15 cellular contexts compared by ENCODE assay signal in the genomic region with DNA sequence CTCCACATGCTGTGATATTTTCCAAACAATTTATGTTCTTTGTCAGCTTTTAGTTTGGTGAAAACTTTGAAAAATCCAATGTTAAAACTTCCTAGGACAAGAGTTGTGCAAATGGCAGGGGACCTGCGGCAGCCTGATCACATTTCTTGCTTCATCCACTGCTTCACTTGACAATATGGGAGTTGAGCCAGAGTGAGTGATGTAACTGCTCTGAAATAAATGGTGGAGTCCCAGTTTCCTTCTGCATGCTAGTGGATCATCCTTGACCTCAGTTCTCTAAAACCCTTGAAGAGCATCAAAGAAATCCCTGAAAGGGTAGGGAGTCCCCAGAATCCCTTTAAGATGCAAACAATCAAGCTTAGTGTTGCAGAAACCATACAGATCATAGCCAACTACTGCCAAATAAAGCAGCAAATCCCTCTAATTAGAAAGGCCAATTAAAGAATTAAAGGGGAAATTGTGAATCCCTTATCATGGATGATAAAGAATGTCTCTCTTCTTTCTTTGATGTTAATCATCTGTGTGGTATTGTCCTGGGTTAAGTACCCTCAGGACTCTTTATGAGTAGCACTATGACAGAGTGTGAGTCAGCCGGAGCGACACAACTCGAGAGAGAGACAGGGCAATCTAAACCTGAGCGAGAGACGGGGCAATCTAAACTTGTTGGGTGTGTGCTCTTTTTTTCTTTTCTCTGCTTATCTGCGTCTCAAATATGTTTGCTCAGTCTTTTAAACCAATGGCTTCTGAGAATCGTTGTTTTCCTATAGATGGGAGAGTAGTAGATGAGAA. TPM values are rescaled to one million over a fixed set of nuclear protein-coding genes. Genes with fewer than 3 reads are reported as not detected.
DNase-seq lines count a peak whose midpoint lies in the region; ATAC-seq and TF ChIP-seq lines count a peak whose summit lies in the region.
"Had no signal": no experiment of that assay in that cellular context is flagged by ENCODE, and none has a peak within 500 bp of the region (broad histone marks: within the 10 kb centered on the region; RNA-seq: fewer than 3 reads in every experiment).

No MANE protein-coding gene starts in this region.

- intact Hi-C loops in MCF 10A (cut with micrococcal nuclease) = no loop called here
- intact Hi-C loops in mammary epithelial cell (cut with micrococcal nuclease) = no loop called here
- intact Hi-C loops in gastrocnemius medialis (cut with DNase I; ENCODE audit: low total_unique reads) = no loop called here
- intact Hi-C loops in lower leg skin (cut with DNase I; ENCODE audit: low total_unique reads) = no loop called here

- no peak for TF ChIP-seq POLR2A in gastrocnemius medialis (IDR thresholded peaks at IDR 0.05)
- TF ChIP-seq POLR2A in lower leg skin (IDR thresholded peaks at IDR 0.05) = no peak

- TF ChIP-seq CTCF in MCF 10A (IDR thresholded peaks at IDR 0.05; ENCODE audit: unreplicated experiment) (no peak), mammary epithelial cell (conservative IDR thresholded peaks at IDR 0.05 in 1 of 2, IDR thresholded peaks at IDR 0.05 in 1 of 2; ENCODE audit: extremely low read depth in 1 of 2, insufficient read depth in 1 of 2, low read depth in 1 of 2, low read length in 2 of 2) (no peak), fibroblast of lung (conservative IDR thresholded peaks at IDR 0.05 in 1 of 2, IDR thresholded peaks at IDR 0.05 in 1 of 2; ENCODE audit: low read depth in 1 of 2, low read length in 2 of 2) (no peak), gastrocnemius medialis (IDR thresholded peaks at IDR 0.05 in 4 of 5, conservative IDR thresholded peaks at IDR 0.05 in 1 of 5) (no peak), lower leg skin (IDR thresholded peaks at IDR 0.05) (no peak)

- in situ Hi-C loops in mammary epithelial cell (cut with MboI; ENCODE audit: low sequenced_read_pairs in 2 of 2) = no loop called here
- in situ Hi-C loops in gastrocnemius medialis (cut with MboI; ENCODE audit: low sequenced_read_pairs in 4 of 4) = no loop called here

- H2AFZ ChIP-seq in mammary epithelial cell (ENCODE audit: low read depth, low read length) = no peak overlapping the region
- H2AFZ ChIP-seq in fibroblast of lung (ENCODE audit: low read length) = no peak overlapping the region

- CTCF ChIA-PET in MCF 10A (lab: Yijun Ruan, JAX) (no interaction called here), mammary epithelial cell (lab: Charles Lee; ENCODE audit: low non-redundant PET) (no interaction called here)

- H3K4me1 ChIP-seq in mammary epithelial cell (ENCODE audit: insufficient read depth, low read length) (no peaks in the 10 kb centered on the region), NT2/D1 (ENCODE audit: insufficient read depth, insufficient read length) (no peaks in the 10 kb centered on the region), fibroblast of lung (ENCODE audit: control insufficient read depth, extremely low read depth, insufficient read depth, low read length) (no peaks in the 10 kb centered on the region), gastrocnemius medialis (no peaks in the 10 kb centered on the region)
- H3K4me1 ChIP-seq: esophagus muscularis mucosa had no signal

- H4K20me1 ChIP-seq in mammary epithelial cell (ENCODE audit: insufficient read depth, low read length) (no peaks in the 10 kb centered on the region), fibroblast of lung (ENCODE audit: control insufficient read depth, extremely low read depth, insufficient read depth, low read length) (no peaks in the 10 kb centered on the region)

- dilution Hi-C loops in mammary epithelial cell (cut with HindIII; ENCODE audit: low sequenced_read_pairs) = no loop called here

- no peak overlapping the region for H3K9ac ChIP-seq in mammary epithelial cell (ENCODE audit: insufficient read depth, low read length)
- no peak overlapping the region for H3K9ac ChIP-seq in NT2/D1 (ENCODE audit: insufficient read length, low read depth)
- H3K9ac ChIP-seq in fibroblast of lung (ENCODE audit: insufficient read depth, low read length) = no peak overlapping the region

- no peaks in the 10 kb centered on the region for H3K9me3 Mint-ChIP-seq in MCF 10A (ENCODE audit: unreplicated experiment)
- H3K9me3 Mint-ChIP-seq: activated T-helper 1 cell treated with anti-CD3 and anti-CD28 coated beads, Interleukin-12 subunit alpha, Interleukin-12 subunit beta, Interleukin-2, Interleukin-4 antibody, amounts not matched to agents 30 ng/mL and 10 ng/mL and 1 ng/mL, durations not matched to agents 14 hours and 24 hours and 36 hours; central memory CD8-positive, alpha-beta T cell; stimulated activated memory B cell treated with anti-CD40 and anti-IgM and Interleukin-4, amounts not matched to agents 10 μg/mL and 1 μg/mL and 100 μg/mL, for 72 hours had no signal

- peak; percentile 39 to 68 for ATAC-seq in gastrocnemius medialis
- ATAC-seq: stimulated activated memory B cell treated with anti-CD40 and anti-IgM and Interleukin-4, amounts not matched to agents 10 μg/mL and 1 μg/mL and 100 μg/mL, for 72 hours had no signal

- H3K4me3 Mint-ChIP-seq in MCF 10A (ENCODE audit: unreplicated experiment) = no peak overlapping the region
- H3K4me3 Mint-ChIP-seq: activated T-helper 1 cell treated with anti-CD3 and anti-CD28 coated beads, Interleukin-12 subunit alpha, Interleukin-12 subunit beta, Interleukin-2, Interleukin-4 antibody, amounts not matched to agents 30 ng/mL and 10 ng/mL and 1 ng/mL, durations not matched to agents 14 hours and 24 hours and 36 hours; central memory CD8-positive, alpha-beta T cell; stimulated activated memory B cell treated with anti-CD40 and anti-IgM and Interleukin-4, amounts not matched to agents 10 μg/mL and 1 μg/mL and 100 μg/mL, for 72 hours had no signal

- no peaks in the 10 kb centered on the region for H3K27me3 Mint-ChIP-seq in MCF 10A (ENCODE audit: insufficient read depth, unreplicated experiment)

- DNase-seq in MCF 10A (ENCODE audit: unreplicated experiment) (peak; percentile 46), mammary epithelial cell (no peak), NT2/D1 (ENCODE audit: low read depth, low spot score) (peak; percentile 22), fibroblast of lung (ENCODE audit: low read depth in 2 of 2) (peak; percentile 20 to 68), gastrocnemius medialis (peak in 1 of 2 donors; percentile 17), ureter (ENCODE audit: low spot score) (no peak), HuH-7.5 (ENCODE audit: low spot score) (no peak), lower leg skin (ENCODE audit: low spot score in 2 of 2) (no peak)
- DNase-seq: AML-193, NCI-H446 had no signal

- H3K36me3 ChIP-seq in mammary epithelial cell (ENCODE audit: insufficient read depth, low read length) (no peaks in the 10 kb centered on the region), NT2/D1 (ENCODE audit: insufficient read depth, insufficient read length, low read length) (no peaks in the 10 kb centered on the region), fibroblast of lung (ENCODE audit: control insufficient read depth, insufficient read depth, low read length) (no peaks in the 10 kb centered on the region), gastrocnemius medialis (no peaks in the 10 kb centered on the region)
- H3K36me3 ChIP-seq: esophagus muscularis mucosa had no signal

- no peak overlapping the region for H3K27ac Mint-ChIP-seq in MCF 10A (ENCODE audit: low read depth, unreplicated experiment)
- H3K27ac Mint-ChIP-seq: activated T-helper 1 cell treated with anti-CD3 and anti-CD28 coated beads, Interleukin-12 subunit alpha, Interleukin-12 subunit beta, Interleukin-2, Interleukin-4 antibody, amounts not matched to agents 30 ng/mL and 10 ng/mL and 1 ng/mL, durations not matched to agents 14 hours and 24 hours and 36 hours; stimulated activated memory B cell treated with anti-CD40 and anti-IgM and Interleukin-4, amounts not matched to agents 10 μg/mL and 1 μg/mL and 100 μg/mL, for 72 hours had no signal

- no peaks in the 10 kb centered on the region for H3K9me3 ChIP-seq in mammary epithelial cell (replicated peaks; ENCODE audit: insufficient read depth, low read length)
- no peaks in the 10 kb centered on the region for H3K9me3 ChIP-seq in NT2/D1 (ENCODE audit: insufficient read depth, low read length)
- no peaks in the 10 kb centered on the region for H3K9me3 ChIP-seq in fibroblast of lung (ENCODE audit: control insufficient read depth, insufficient read depth, low read depth, low read length)
- no peaks in the 10 kb centered on the region for H3K9me3 ChIP-seq in gastrocnemius medialis
- H3K9me3 ChIP-seq: esophagus muscularis mucosa had no signal

- H3K27me3 ChIP-seq in mammary epithelial cell (ENCODE audit: insufficient read depth, low read length) (no peaks in the 10 kb centered on the region), NT2/D1 (ENCODE audit: insufficient read depth, insufficient read length) (no peaks in the 10 kb centered on the region), fibroblast of lung (ENCODE audit: control insufficient read depth, insufficient read depth, low read length) (no peaks in the 10 kb centered on the region), gastrocnemius medialis (no peaks in the 10 kb centered on the region)
- H3K27me3 ChIP-seq: esophagus muscularis mucosa had no signal

- H3K4me2 ChIP-seq in mammary epithelial cell (ENCODE audit: insufficient read depth, low read depth, low read length) = no peak overlapping the region
- H3K4me2 ChIP-seq in fibroblast of lung (ENCODE audit: extremely low read depth, insufficient read depth, low read length) = no peak overlapping the region

- peaks cover 13% of the 10 kb centered on the region for H3K4me1 Mint-ChIP-seq in MCF 10A (ENCODE audit: insufficient read depth, unreplicated experiment)
- H3K4me1 Mint-ChIP-seq: central memory CD8-positive, alpha-beta T cell; stimulated activated memory B cell treated with anti-CD40 and anti-IgM and Interleukin-4, amounts not matched to agents 10 μg/mL and 1 μg/mL and 100 μg/mL, for 72 hours had no signal

- H3K36me3 Mint-ChIP-seq in MCF 10A (ENCODE audit: insufficient read depth, unreplicated experiment) = no peaks in the 10 kb centered on the region
- H3K36me3 Mint-ChIP-seq: stimulated activated memory B cell treated with anti-CD40 and anti-IgM and Interleukin-4, amounts not matched to agents 10 μg/mL and 1 μg/mL and 100 μg/mL, for 72 hours had no signal

- H3K4me3 ChIP-seq in mammary epithelial cell (replicated peaks in 1 of 3; ENCODE audit: insufficient read depth in 1 of 3, low read depth in 2 of 3, low read length in 3 of 3) = no peak overlapping the region
- H3K4me3 ChIP-seq in NT2/D1 (ENCODE audit: insufficient read length, low read depth) = no peak overlapping the region
- H3K4me3 ChIP-seq in fibroblast of lung (replicated peaks in 1 of 4; ENCODE audit: control extremely low read depth in 1 of 4, insufficient read depth in 1 of 4, low read depth in 3 of 4, low read length in 4 of 4) = no peak overlapping the region
- no peak overlapping the region for H3K4me3 ChIP-seq in gastrocnemius medialis
- H3K4me3 ChIP-seq in lower leg skin (ENCODE audit: low read depth, poor library complexity, severe bottlenecking) = no peak overlapping the region
- H3K4me3 ChIP-seq: esophagus muscularis mucosa had no signal

- H3K27ac ChIP-seq in mammary epithelial cell (ENCODE audit: insufficient read depth, low read depth, low read length) = no peak overlapping the region
- H3K27ac ChIP-seq in fibroblast of lung (ENCODE audit: insufficient read depth, low read length) = no peak overlapping the region
- H3K27ac ChIP-seq in gastrocnemius medialis = no peak overlapping the region
- H3K27ac ChIP-seq: esophagus muscularis mucosa, VCaP had no signal

- 71% methylated on average over 8 of the region's 8 CpGs for WGBS in mammary epithelial cell (ENCODE audit: low coverage, missing lambda C conversion rate)
- WGBS in lower leg skin, 2 donors = 87 to 91% methylated on average over 8 of the region's 8 CpGs

- POLR2A ChIA-PET in MCF 10A (lab: Yijun Ruan, JAX) = no interaction called here

- no peaks in the 10 kb centered on the region for H3K79me2 ChIP-seq in mammary epithelial cell (ENCODE audit: insufficient read depth, low read length)
- no peaks in the 10 kb centered on the region for H3K79me2 ChIP-seq in fibroblast of lung (ENCODE audit: control insufficient read depth, insufficient read depth, low read length)

- BruUV-seq in MCF 10A (replicated peaks; lab: Mats Ljungman, UMichigan) = no TSS peak
- no TSS peak for BruUV-seq in mammary epithelial cell (replicated peaks; lab: Mats Ljungman, UMichigan)

RNA-seq across cellular contexts. Expression of a gene that starts 41.8 kb away (rescaled TPM):
- not detected in 2 replicates for total RNA-seq in MCF 10A (2022)
- total RNA-seq in mammary epithelial cell = not detected
- not detected for polyA plus RNA-seq in mammary epithelial cell
- polyA minus RNA-seq in mammary epithelial cell = not detected
- total RNA-seq in fibroblast of lung = under 0.01 and 0.17 TPM in 2 replicates
- 0.54 and 2.1 TPM in 2 replicates for polyA plus RNA-seq in fibroblast of lung
- 0.33 and 1.7 TPM in 2 replicates for polyA plus RNA-seq in fibroblast of lung (2012)
- polyA minus RNA-seq in fibroblast of lung (ENCODE audit: low replicate concordance) = not detected in 2 replicates
- total RNA-seq in gastrocnemius medialis = under 1 TPM in 1 of 4 donors, not detected in 3; 0.20 TPM
- not detected for total RNA-seq in ureter
- total RNA-seq in lower leg skin = under 1 TPM in 1 of 4 donors, not detected in 3; 0.13 TPM
- total RNA-seq: activated T-helper 1 cell treated with anti-CD3 and anti-CD28 coated beads, Interleukin-12 subunit alpha, Interleukin-12 subunit beta, Interleukin-2, Interleukin-4 antibody, amounts not matched to agents 30 ng/mL and 10 ng/mL and 1 ng/mL, durations not matched to agents 14 hours and 24 hours and 36 hours had no signal

Comparison
In these comparisons a context has a peak if more than half of its experiments do, and no peak if none do; other contexts are left out.
1. DNase-seq: peak in MCF 10A (single experiment), NT2/D1 (single experiment) and fibroblast of lung (2 of 2); none in mammary epithelial cell (single experiment), ureter (single experiment), HuH-7.5 (single experiment) and lower leg skin (0 of 2).